In genomic region chr17:3963214-3964201, GRCh38 we compare ENCODE assay signal across 8 cellular contexts. TPM values are rescaled to one million over a fixed set of nuclear protein-coding genes. Genes with fewer than 3 reads are reported as not detected.
DNase-seq lines count a peak whose midpoint lies in the region; ATAC-seq and TF ChIP-seq lines count a peak whose summit lies in the region.

No MANE protein-coding gene starts in this region.

- CTCF ChIA-PET in T-cell (lab: Charles Lee) = no interaction called here

- ATAC-seq in HG02885 (IDR thresholded peaks at IDR 0.05; ENCODE audit: poor library complexity, unreplicated experiment) (peak; percentile 2), T-cell (replicated peaks in 1 of 4) (peak; percentile 58 to 65 (median 64)), upper lobe of left lung (ENCODE audit: low FRiP score in 2 of 2) (no peak), HG03095 (IDR thresholded peaks at IDR 0.05; ENCODE audit: unreplicated experiment) (no peak)
- ATAC-seq in natural killer cell treated with Interleukin-12 subunit alpha and Interleukin-12 subunit beta and Interleukin-15 and Interleukin-18, amount 100 ng/mL, for 72 hours = peak; percentile 46 to 60

- no peak for TF ChIP-seq EP300 in upper lobe of left lung (IDR thresholded peaks at IDR 0.05)

- H3K27ac ChIP-seq in ascending aorta (peak overlapping the region; percentile 12 to 85), upper lobe of left lung (peak overlapping the region; percentile 64 to 85 (median 75))

- H3K36me3 Mint-ChIP-seq in T-cell = no peaks in the 10 kb centered on the region
- no peaks in the 10 kb centered on the region for H3K36me3 Mint-ChIP-seq in natural killer cell treated with Interleukin-12 subunit alpha and Interleukin-12 subunit beta and Interleukin-15 and Interleukin-18, amount 100 ng/mL, for 72 hours

- TF ChIP-seq CTCF in GM13977 (IDR thresholded peaks at IDR 0.05; ENCODE audit: extremely low read depth, insufficient read depth, missing control alignments) (no peak), ascending aorta (IDR thresholded peaks at IDR 0.05) (no peak), upper lobe of left lung (IDR thresholded peaks at IDR 0.05) (no peak)

- no peaks in the 10 kb centered on the region for H3K9me3 Mint-ChIP-seq in T-cell
- no peaks in the 10 kb centered on the region for H3K9me3 Mint-ChIP-seq in natural killer cell treated with Interleukin-12 subunit alpha and Interleukin-12 subunit beta and Interleukin-15 and Interleukin-18, amount 100 ng/mL, for 72 hours

- H3K9me3 ChIP-seq in ascending aorta (no peaks in the 10 kb centered on the region), upper lobe of left lung (no peaks in the 10 kb centered on the region)

- H3K4me3 ChIP-seq in ascending aorta (peak overlapping the region; percentile 65 to 71), upper lobe of left lung (peak overlapping the region; percentile 47 to 72 (median 64))

- no peaks in the 10 kb centered on the region for H3K27me3 ChIP-seq in ascending aorta
- H3K27me3 ChIP-seq in upper lobe of left lung = peaks cover 0 to 8% (median 3%) of the 10 kb centered on the region in 4 donors

- in situ Hi-C loops in GM13977 (cut with MboI; ENCODE audit: low pct_unique_long_range_greater_than_20kb, low sequenced_read_pairs, unreplicated experiment) = no loop called here

- peaks cover 10 to 25% of the 10 kb centered on the region in 2 donors for H3K4me1 ChIP-seq in ascending aorta
- H3K4me1 ChIP-seq in upper lobe of left lung = peaks cover 58 to 70% (median 62%) of the 10 kb centered on the region in 4 donors

- H3K36me3 ChIP-seq in ascending aorta = no peaks in the 10 kb centered on the region
- no peaks in the 10 kb centered on the region for H3K36me3 ChIP-seq in upper lobe of left lung

- H3K27me3 Mint-ChIP-seq in T-cell = no peaks in the 10 kb centered on the region
- no peaks in the 10 kb centered on the region for H3K27me3 Mint-ChIP-seq in natural killer cell treated with Interleukin-12 subunit alpha and Interleukin-12 subunit beta and Interleukin-15 and Interleukin-18, amount 100 ng/mL, for 72 hours

- WGBS in upper lobe of left lung, 2 donors = 10 to 25% methylated on average over 2 to 52 of the region's 64 CpGs

- peak overlapping the region; percentile 80 to 92 (median 85) for H3K4me3 Mint-ChIP-seq in T-cell
- peak overlapping the region; percentile 86 for H3K4me3 Mint-ChIP-seq in natural killer cell treated with Interleukin-12 subunit alpha and Interleukin-12 subunit beta and Interleukin-15 and Interleukin-18, amount 100 ng/mL, for 72 hours

- peaks cover 54 to 67% (median 58%) of the 10 kb centered on the region in 3 donors for H3K4me1 Mint-ChIP-seq in T-cell
- H3K4me1 Mint-ChIP-seq in natural killer cell treated with Interleukin-12 subunit alpha and Interleukin-12 subunit beta and Interleukin-15 and Interleukin-18, amount 100 ng/mL, for 72 hours (ENCODE audit: low read depth in 2 of 2) = peaks cover 42 to 45% of the 10 kb centered on the region in 2 donors

- intact Hi-C loops in ascending aorta (cut with DNase I) = loop anchor here (2.0 kb wide), 1 partner anchor 39 kb away; no protein-coding TSS in a partner anchor

- POLR2A ChIA-PET in T-cell (lab: Charles Lee) = interaction anchor here in 1 of 2 donors (0.6 kb wide), 1 partner anchor 69 kb away, joined by 3 read pairs; no protein-coding TSS in a partner anchor

- TF ChIP-seq POLR2A in upper lobe of left lung (IDR thresholded peaks at IDR 0.05) = no peak

- H3K27ac Mint-ChIP-seq in T-cell = peak overlapping the region; percentile 85 to 88
- peak overlapping the region; percentile 76 to 92 for H3K27ac Mint-ChIP-seq in natural killer cell treated with Interleukin-12 subunit alpha and Interleukin-12 subunit beta and Interleukin-15 and Interleukin-18, amount 100 ng/mL, for 72 hours

- DNase-seq in GM13977 (ENCODE audit: low spot score) (peak; percentile 76), T-cell (peak; percentile 62 to 88 (median 77)), ascending aorta (ENCODE audit: low spot score in 2 of 2) (no peak), upper lobe of left lung (peak; percentile 64 to 87), inferior parietal cortex (ENCODE audit: extremely low spot score) (no peak)
- DNase-seq in natural killer cell treated with Interleukin-12 subunit alpha and Interleukin-12 subunit beta and Interleukin-15 and Interleukin-18, amount 100 ng/mL, for 72 hours (ENCODE audit: low spot score) = peak; percentile 68

RNA-seq across cellular contexts. Expression of gene ATP2A3, which starts 0.7 kb away (rescaled TPM):
- total RNA-seq in T-cell = 100 to 1,000 TPM; 228 to 303 (median 248) TPM
- total RNA-seq in ascending aorta = 27.2 TPM
- 100 to 1,000 TPM; 125 to 234 TPM for total RNA-seq in natural killer cell treated with Interleukin-12 subunit alpha and Interleukin-12 subunit beta and Interleukin-15 and Interleukin-18, amount 100 ng/mL, for 72 hours
- total RNA-seq in upper lobe of left lung = 10 to 100 TPM; 27.9 to 82.8 (median 41.4) TPM

RNA-seq across cellular contexts. Expression of gene P2RX1, which starts 47.2 kb away (rescaled TPM):
- total RNA-seq in T-cell (1 to 10 TPM in 3 of 5 donors, under 1 TPM in 2; 0.95 to 3.3 (median 1.2) TPM), ascending aorta (not detected), upper lobe of left lung (10 to 100 TPM in 2 of 6 donors, 1 to 10 TPM in 4; 3.7 to 29.9 (median 9.4) TPM)
- total RNA-seq in natural killer cell treated with Interleukin-12 subunit alpha and Interleukin-12 subunit beta and Interleukin-15 and Interleukin-18, amount 100 ng/mL, for 72 hours = 1 to 10 TPM; 3.9 TPM

Comparison
In these comparisons a context has a peak if more than half of its experiments do, and no peak if none do; other contexts are left out.
1. DNase-seq: peak in GM13977 (single experiment), T-cell (34 of 34), natural killer cell treated with Interleukin-12 subunit alpha and Interleukin-12 subunit beta and Interleukin-15 and Interleukin-18, amount 100 ng/mL, for 72 hours (single experiment) and upper lobe of left lung (2 of 2); none in ascending aorta (0 of 2) and inferior parietal cortex (single experiment).
2. ATAC-seq: peak in HG02885 (single experiment), T-cell (4 of 4) and natural killer cell treated with Interleukin-12 subunit alpha and Interleukin-12 subunit beta and Interleukin-15 and Interleukin-18, amount 100 ng/mL, for 72 hours (2 of 2); none in upper lobe of left lung (0 of 2) and HG03095 (single experiment).